ENCODE assay signal across 31 cellular contexts in genomic region chr1:221806984-221807383, GRCh38.
DNase-seq lines count a peak whose midpoint lies in the region; ATAC-seq, FAIRE-seq and TF ChIP-seq lines count a peak whose summit lies in the region.
"Had no signal": no experiment of that assay in that cellular context is flagged by ENCODE, and none has a peak within 500 bp of the region (broad histone marks: within the 10 kb centered on the region; RNA-seq: fewer than 3 reads in every experiment).

No MANE protein-coding gene starts in this region.

- no peaks in the 10 kb centered on the region for H3K27me3 ChIP-seq in right lobe of liver
- H3K27me3 ChIP-seq: gastrocnemius medialis, ovary, right atrium auricular region, spleen, tibial artery had no signal

- no peak for TF ChIP-seq POLR2A in GM12891 (IDR thresholded peaks at IDR 0.05; ENCODE audit: low read depth, low read length)
- no peak for TF ChIP-seq POLR2A in right lobe of liver (IDR thresholded peaks at IDR 0.05)

- no peaks in the 10 kb centered on the region for H3K27me3 Mint-ChIP-seq in memory B cell
- H3K27me3 Mint-ChIP-seq: activated CD4-positive, alpha-beta memory T cell treated with anti-CD3 and anti-CD28 coated beads, Interleukin-2, amount 10 ng/mL, durations not matched to agents 7 days and 5 days; stimulated activated naive CD8-positive, alpha-beta T cell treated with anti-CD3 and anti-CD28 coated beads, Interleukin-15, Interleukin-2, amounts not matched to agents 100 ng/mL and 50 ng/mL, for 24 hours had no signal

- DNase-seq in GM12891 (ENCODE audit: insufficient read length, low spot score), result no peak
- no peak for DNase-seq in GM19239 (ENCODE audit: insufficient read length, low spot score)
- DNase-seq in memory B cell (ENCODE audit: low spot score in 2 of 2), result no peak
- no peak for DNase-seq in right lobe of liver
- no peak for DNase-seq in SW480 (ENCODE audit: low spot score)
- DNase-seq in left lobe of liver (ENCODE audit: low spot score), result no peak
- DNase-seq in T1000 (lab: John Stamatoyannopoulos, UW), result no peak
- DNase-seq: activated CD4-positive, alpha-beta memory T cell treated with anti-CD3 and anti-CD28 coated beads, Interleukin-2, amount 10 ng/mL, durations not matched to agents 7 days and 5 days; CD4-positive, alpha-beta memory T cell; central memory CD4-positive, alpha-beta T cell; dermis blood vessel endothelial cell; DMS 273 treated with DMSO at 0.1 percent for 48 hours; gastrocnemius medialis; hippocampal formation; left ventricle myocardium inferior; midbrain; NCI-H1105; NCI-H2081; NCI-H345; NCI-H82; nephron progenitor cell; ovary; spleen; stimulated activated CD4-positive, alpha-beta T cell treated with anti-CD3 and anti-CD28 coated beads, Interleukin-4, amount 100 ng/mL, for 1 hour; tibial artery had no signal

- no peak overlapping the region for H3K27ac ChIP-seq in right lobe of liver
- H3K27ac ChIP-seq: gastrocnemius medialis, left ventricle myocardium inferior, ovary, right atrium auricular region, spleen, tibial artery had no signal

- H3K4me1 Mint-ChIP-seq in memory B cell, result peaks cover 33% of the 10 kb centered on the region

- H3K27ac Mint-ChIP-seq in memory B cell, result peak overlapping the region; percentile 37
- H3K27ac Mint-ChIP-seq: activated CD4-positive, alpha-beta memory T cell treated with anti-CD3 and anti-CD28 coated beads, Interleukin-2, amount 10 ng/mL, durations not matched to agents 7 days and 5 days; CD4-positive, alpha-beta memory T cell; nephron progenitor cell; stimulated activated naive CD8-positive, alpha-beta T cell treated with anti-CD3 and anti-CD28 coated beads, Interleukin-15, Interleukin-2, amounts not matched to agents 100 ng/mL and 50 ng/mL, for 24 hours; WTC11 had no signal

- no peaks in the 10 kb centered on the region for H3K4me1 ChIP-seq in right lobe of liver
- H3K4me1 ChIP-seq: gastrocnemius medialis, left ventricle myocardium inferior, right atrium auricular region, tibial artery had no signal

- TF ChIP-seq CTCF in right lobe of liver (IDR thresholded peaks at IDR 0.05), result no peak

- no peaks in the 10 kb centered on the region for H3K36me3 ChIP-seq in right lobe of liver
- H3K36me3 ChIP-seq: gastrocnemius medialis, left ventricle myocardium inferior, ovary, right atrium auricular region, spleen, tibial artery had no signal

- H3K4me3 Mint-ChIP-seq in memory B cell, result peak overlapping the region; percentile 22
- H3K4me3 Mint-ChIP-seq: activated CD4-positive, alpha-beta memory T cell treated with anti-CD3 and anti-CD28 coated beads, Interleukin-2, amount 10 ng/mL, durations not matched to agents 7 days and 5 days; CD4-positive, alpha-beta memory T cell; nephron progenitor cell; stimulated activated naive CD8-positive, alpha-beta T cell treated with anti-CD3 and anti-CD28 coated beads, Interleukin-15, Interleukin-2, amounts not matched to agents 100 ng/mL and 50 ng/mL, for 24 hours; WTC11 had no signal

- ATAC-seq in HG03378 (IDR thresholded peaks at IDR 0.05; ENCODE audit: unreplicated experiment), result peak; percentile 43
- ATAC-seq in memory B cell (ENCODE audit: low read depth), result no peak
- no peak for ATAC-seq in right lobe of liver
- no peak for ATAC-seq in left lobe of liver
- ATAC-seq: gastrocnemius medialis, WTC11 had no signal

- peak; percentile 77 for FAIRE-seq in GM12891 (lab: Jason Lieb, UNC)
- FAIRE-seq in GM19239 (lab: Jason Lieb, UNC), result peak; percentile 89
- FAIRE-seq: endometrium, H1 had no signal

- H3K4me3 ChIP-seq in right lobe of liver, result no peak overlapping the region
- H3K4me3 ChIP-seq: gastrocnemius medialis, left ventricle myocardium inferior, ovary, right atrium auricular region, spleen, tibial artery had no signal

- no peaks in the 10 kb centered on the region for H3K9me3 Mint-ChIP-seq in memory B cell
- H3K9me3 Mint-ChIP-seq: activated CD4-positive, alpha-beta memory T cell treated with anti-CD3 and anti-CD28 coated beads, Interleukin-2, amount 10 ng/mL, durations not matched to agents 7 days and 5 days; CD4-positive, alpha-beta memory T cell; nephron progenitor cell; stimulated activated naive CD8-positive, alpha-beta T cell treated with anti-CD3 and anti-CD28 coated beads, Interleukin-15, Interleukin-2, amounts not matched to agents 100 ng/mL and 50 ng/mL, for 24 hours; WTC11 had no signal

- H3K9me3 ChIP-seq in right lobe of liver, result no peaks in the 10 kb centered on the region
- H3K9me3 ChIP-seq: gastrocnemius medialis, left ventricle myocardium inferior, ovary, right atrium auricular region, spleen, tibial artery had no signal

- intact Hi-C loops in right lobe of liver (cut with DNase I), result no loop called here

- H3K36me3 Mint-ChIP-seq in memory B cell, result no peaks in the 10 kb centered on the region
- H3K36me3 Mint-ChIP-seq: CD4-positive, alpha-beta memory T cell; WTC11 had no signal

TF ChIP-seq in GM12891, 5 proteins besides CTCF, POLR2A, EP300 and RAD21:
- TF ChIP-seq PAX5 (IDR thresholded peaks at IDR 0.05; ENCODE audit: insufficient read depth, low read length, severe bottlenecking) (no peak), POU2F2 (IDR thresholded peaks at IDR 0.05; ENCODE audit: low read depth, low read length) (no peak), POLR2AphosphoS5 (IDR thresholded peaks at IDR 0.05; ENCODE audit: low read depth, low read length) (no peak), SPI1 (IDR thresholded peaks at IDR 0.05; ENCODE audit: low read depth, low read length) (no peak), TAF1 (IDR thresholded peaks at IDR 0.05; ENCODE audit: low read depth, low read length) (no peak)
